Comparison of ENCODE assay signal across 28 cellular contexts in genomic region chr3:5948081-5948480, GRCh38.
"Had no signal": no experiment of that assay in that cellular context is flagged by ENCODE, and none has a peak within 500 bp of the region (broad histone marks: within the 10 kb centered on the region; RNA-seq: fewer than 3 reads in every experiment).

No MANE protein-coding gene starts in this region.

- H3K9me2 ChIP-seq: SK-N-SH had no signal

- H3K4me3 ChIP-seq: Peyer's patch, SJSA1 had no signal

- H3K27ac ChIP-seq: KMS-11, Peyer's patch, SJSA1 had no signal

- DNase-seq: Karpas-422, NCI-H1048, NCI-H1092 treated with DMSO at 0.1 percent for 48 hours, NCI-H1105 treated with DMSO at 0.1 percent for 48 hours, NCI-H1436, NCI-H146, NCI-H1694, NCI-H187, NCI-H1930, NCI-H2029 treated with DMSO at 0.1 percent for 48 hours, NCI-H2081 treated with DMSO at 0.1 percent for 48 hours, NCI-H2107, NCI-H2171, NCI-H226, NCI-H446 treated with DMSO at 0.1 percent for 48 hours, NCI-H510A, NCI-H524, NCI-H526, NCI-H748 treated with DMSO at 0.1 percent for 48 hours, NCI-H82, Peyer's patch, Right ventricle myocardium superior, RPMI8226, SHP77 treated with DMSO at 0.1 percent for 48 hours, SK-N-SH, SW 1271 had no signal

- H3K9me3 ChIP-seq: Peyer's patch, SJSA1, SK-N-SH had no signal

- H3K36me3 ChIP-seq: Peyer's patch, SJSA1 had no signal

- H3K4me1 ChIP-seq: Peyer's patch, SJSA1 had no signal

- H3K27me3 ChIP-seq: Peyer's patch, SJSA1 had no signal

- H3K9ac ChIP-seq: KMS-11, SK-N-SH had no signal

- H3K4me2 ChIP-seq: KMS-11, SK-N-SH had no signal
